In the genomic region with DNA sequence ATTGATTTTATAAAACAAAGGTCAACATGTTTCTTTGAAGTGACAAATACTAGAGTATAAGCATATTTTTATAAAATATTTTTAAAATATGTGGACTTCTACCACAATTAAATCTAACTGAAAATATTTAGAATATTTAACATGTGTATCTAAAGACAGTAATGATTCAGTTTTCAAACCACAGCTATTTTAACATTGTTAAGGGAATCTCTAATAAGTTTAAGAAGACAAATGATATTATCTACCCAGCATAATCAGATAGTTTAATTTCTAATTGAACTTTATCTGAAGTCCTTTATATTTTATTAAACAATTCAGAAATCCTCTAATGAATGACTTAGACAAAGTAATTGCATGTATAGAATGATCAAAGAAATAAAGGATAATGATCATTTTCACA, we compare ENCODE assay signal across 20 cellular contexts.
A peak's percentile ranks its signal among the peaks of the same experiment; 100 is the strongest.
DNase-seq lines count a peak whose midpoint lies in the region; ATAC-seq, FAIRE-seq and TF ChIP-seq lines count a peak whose summit lies in the region.
"Had no signal": no experiment of that assay in that cellular context is flagged by ENCODE, and none has a peak within 500 bp of the region (broad histone marks: within the 10 kb centered on the region; RNA-seq: fewer than 3 reads in every experiment).

No MANE protein-coding gene starts in this region.

- TF ChIP-seq CTCF in GM23338 (conservative IDR thresholded peaks at IDR 0.05; ENCODE audit: low read depth in 2 of 2) (no peak), pancreas (IDR thresholded peaks at IDR 0.05) (no peak)

- H3K9me2 ChIP-seq in GM23338 (ENCODE audit: insufficient read depth), result no peaks in the 10 kb centered on the region

- H3K27ac Mint-ChIP-seq in GM23338, result no peak overlapping the region
- H3K27ac Mint-ChIP-seq in CD4-positive, alpha-beta memory T cell, result no peak overlapping the region
- H3K27ac Mint-ChIP-seq: B cell; CD4-positive, CD25-positive, alpha-beta regulatory T cell; CD8-positive, alpha-beta memory T cell; H9 had no signal

- H3K27ac ChIP-seq in GM23338 (ENCODE audit: low read depth) (no peak overlapping the region), pancreas (no peak overlapping the region)
- no peak overlapping the region for H3K27ac ChIP-seq in CD4-positive, alpha-beta memory T cell (ENCODE audit: low read depth, low read length)
- H3K27ac ChIP-seq: BLaER1, C4-2B, GM23248 had no signal

- DNase-seq in GM23338 (ENCODE audit: low spot score), result no peak
- no peak for DNase-seq in pancreas
- DNase-seq in CD4-positive, alpha-beta memory T cell, result no peak
- no peak for DNase-seq in posterior vena cava (ENCODE audit: low spot score)
- DNase-seq: CD4-positive, CD25-positive, alpha-beta regulatory T cell; CD8-positive, alpha-beta memory T cell; DMS 273 treated with DMSO at 0.1 percent for 48 hours; DMS79; EL; GF-D8; GM23248; H9 had no signal

- H3K4me3 Mint-ChIP-seq in GM23338, result no peak overlapping the region
- no peak overlapping the region for H3K4me3 Mint-ChIP-seq in CD4-positive, alpha-beta memory T cell
- H3K4me3 Mint-ChIP-seq: B cell; CD4-positive, CD25-positive, alpha-beta regulatory T cell; CD8-positive, alpha-beta memory T cell; H9 had no signal

- no peaks in the 10 kb centered on the region for H3K9me3 Mint-ChIP-seq in GM23338
- H3K9me3 Mint-ChIP-seq in CD4-positive, alpha-beta memory T cell, result peaks cover 0 to 3% (median 0%) of the 10 kb centered on the region in 8 donors
- H3K9me3 Mint-ChIP-seq: H9 had no signal

- H3K9me3 ChIP-seq in pancreas, result no peaks in the 10 kb centered on the region
- no peaks in the 10 kb centered on the region for H3K9me3 ChIP-seq in CD4-positive, alpha-beta memory T cell (ENCODE audit: control insufficient read depth in 1 of 2, low read length in 2 of 2)
- H3K9me3 ChIP-seq: BLaER1 had no signal

- ATAC-seq in GM23338 (no peak), pancreas (no peak), GM18502 (IDR thresholded peaks at IDR 0.05; ENCODE audit: poor library complexity, unreplicated experiment) (no peak)
- ATAC-seq: HCT116 had no signal

- no peaks in the 10 kb centered on the region for H3K27me3 Mint-ChIP-seq in GM23338 (ENCODE audit: insufficient read depth, low read depth, poor library complexity)
- H3K27me3 Mint-ChIP-seq in CD4-positive, alpha-beta memory T cell, result peaks cover 0 to 2% of the 10 kb centered on the region in 2 donors

- FAIRE-seq in TTC549 (lab: Jason Lieb, UNC), result peak; percentile 56
- peak; percentile 5 for FAIRE-seq in pancreas (lab: Jason Lieb, UNC)
- FAIRE-seq: D721Med, GM12891 had no signal

- no peaks in the 10 kb centered on the region for H3K4me1 ChIP-seq in GM23338 (ENCODE audit: insufficient read depth)
- no peaks in the 10 kb centered on the region for H3K4me1 ChIP-seq in pancreas
- H3K4me1 ChIP-seq in CD4-positive, alpha-beta memory T cell (ENCODE audit: insufficient read depth, low read length), result no peaks in the 10 kb centered on the region
- H3K4me1 ChIP-seq: BLaER1 had no signal

- no peaks in the 10 kb centered on the region for H3K79me2 ChIP-seq in GM23338 (replicated peaks; ENCODE audit: insufficient read depth)

- H2AFZ ChIP-seq in GM23338, result peak overlapping the region; percentile 24; the same call in 1 of the 2 replicates
- H2AFZ ChIP-seq: GM23248 had no signal

- CTCF ChIA-PET in CD4-positive, alpha-beta memory T cell (lab: Charles Lee; ENCODE audit: partially characterized antibody), result no interaction called here

- no peaks in the 10 kb centered on the region for H4K20me1 ChIP-seq in GM23338 (replicated peaks; ENCODE audit: insufficient read depth)
- H4K20me1 ChIP-seq: BLaER1 had no signal

- H3K27me3 ChIP-seq in GM23338 (ENCODE audit: insufficient read depth), result no peaks in the 10 kb centered on the region
- no peaks in the 10 kb centered on the region for H3K27me3 ChIP-seq in pancreas
- no peaks in the 10 kb centered on the region for H3K27me3 ChIP-seq in CD4-positive, alpha-beta memory T cell (ENCODE audit: insufficient read depth, low read length)
- H3K27me3 ChIP-seq: BLaER1 had no signal

- H3K4me2 ChIP-seq in GM23338, result no peak overlapping the region
- H3K4me2 ChIP-seq: BLaER1 had no signal

- no peaks in the 10 kb centered on the region for H3K36me3 Mint-ChIP-seq in GM23338 (ENCODE audit: low read depth)
- H3K36me3 Mint-ChIP-seq in CD4-positive, alpha-beta memory T cell, result no peaks in the 10 kb centered on the region
- H3K36me3 Mint-ChIP-seq: CD8-positive, alpha-beta memory T cell had no signal

- H3F3A ChIP-seq in GM23338 (replicated peaks; ENCODE audit: low read depth), result no peaks in the 10 kb centered on the region

- intact Hi-C loops in pancreas (cut with DNase I), result no loop called here
- intact Hi-C loops in CD4-positive, alpha-beta memory T cell (cut with micrococcal nuclease), result no loop called here
- intact Hi-C loops in posterior vena cava (cut with DNase I), result no loop called here

- POLR2A ChIA-PET in CD4-positive, alpha-beta memory T cell (lab: Charles Lee; ENCODE audit: partially characterized antibody), result no interaction called here

- peaks cover 2% of the 10 kb centered on the region; the same call in 1 of the 3 replicates for H3K4me1 Mint-ChIP-seq in GM23338
- no peaks in the 10 kb centered on the region for H3K4me1 Mint-ChIP-seq in CD4-positive, alpha-beta memory T cell
- H3K4me1 Mint-ChIP-seq: B cell; CD4-positive, CD25-positive, alpha-beta regulatory T cell; CD8-positive, alpha-beta memory T cell had no signal

- no peak overlapping the region for H3K4me3 ChIP-seq in GM23338
- H3K4me3 ChIP-seq in pancreas, result no peak overlapping the region
- no peak overlapping the region for H3K4me3 ChIP-seq in CD4-positive, alpha-beta memory T cell (ENCODE audit: low read length in 2 of 2)
- H3K4me3 ChIP-seq: BLaER1, GM23248 had no signal

- H3K36me3 ChIP-seq in GM23338 (ENCODE audit: insufficient read depth), result no peaks in the 10 kb centered on the region
- no peaks in the 10 kb centered on the region for H3K36me3 ChIP-seq in pancreas
- H3K36me3 ChIP-seq in CD4-positive, alpha-beta memory T cell (ENCODE audit: insufficient read depth, low read length), result no peaks in the 10 kb centered on the region
- H3K36me3 ChIP-seq: BLaER1 had no signal

TF ChIP-seq in GM23338, 12 proteins besides CTCF, POLR2A, EP300 and RAD21:
- TF ChIP-seq ZNF114 (CRISPR knock-in tag; IDR thresholded peaks at IDR 0.05) (no peak), ZNF331 (CRISPR knock-in tag; IDR thresholded peaks at IDR 0.05; ENCODE audit: low read depth) (no peak)
